In genomic region chr4:186148335-186148975, GRCh38 we compare ENCODE assay signal across 16 cellular contexts. TPM values are rescaled to one million over a fixed set of nuclear protein-coding genes. Genes with fewer than 3 reads are reported as not detected.
"Had no signal": no experiment of that assay in that cellular context is flagged by ENCODE, and none has a peak within 500 bp of the region (broad histone marks: within the 10 kb centered on the region; RNA-seq: fewer than 3 reads in every experiment).

No MANE protein-coding gene starts in this region.

- H3K27ac ChIP-seq: adrenal gland, neural progenitor cell, ovary, thyroid gland had no signal

- H3K36me3 Mint-ChIP-seq: activated naive CD4-positive, alpha-beta T cell treated with anti-CD3 and anti-CD28 coated beads, Interleukin-2, amount 50 U/mL, for 24 hours; neural progenitor cell; stimulated activated effector memory CD8-positive, alpha-beta T cell treated with anti-CD3 and anti-CD28 coated beads, Interleukin-12 subunit alpha, Interleukin-12 subunit beta, amount 100 ng/mL, for 72 hours had no signal

- H3K4me3 ChIP-seq: adrenal gland, esophagus squamous epithelium, neural progenitor cell, ovary, thyroid gland, uterus had no signal

- H3K9me3 ChIP-seq: adrenal gland, esophagus squamous epithelium, ovary, thyroid gland, uterus had no signal

- H3K27ac Mint-ChIP-seq: activated B cell treated with CpG ODN at 0.5 μM for 24 hours; activated CD8-positive, alpha-beta T cell treated with anti-CD3 and anti-CD28 coated beads for 36 hours; activated naive CD4-positive, alpha-beta T cell treated with anti-CD3 and anti-CD28 coated beads, Interleukin-2, amount 50 U/mL, for 24 hours; neural progenitor cell; stimulated activated effector memory CD8-positive, alpha-beta T cell treated with anti-CD3 and anti-CD28 coated beads, Interleukin-12 subunit alpha, Interleukin-12 subunit beta, amount 100 ng/mL, for 72 hours had no signal

- H3K4me1 ChIP-seq: uterus had no signal

- H3K36me3 ChIP-seq: adrenal gland, esophagus squamous epithelium, neural progenitor cell, ovary, thyroid gland, uterus had no signal

- H3K4me3 Mint-ChIP-seq: activated B cell treated with CpG ODN at 0.5 μM for 24 hours; activated CD8-positive, alpha-beta T cell treated with anti-CD3 and anti-CD28 coated beads for 36 hours; activated naive CD4-positive, alpha-beta T cell treated with anti-CD3 and anti-CD28 coated beads, Interleukin-2, amount 50 U/mL, for 24 hours; neural progenitor cell; stimulated activated effector memory CD8-positive, alpha-beta T cell treated with anti-CD3 and anti-CD28 coated beads, Interleukin-12 subunit alpha, Interleukin-12 subunit beta, amount 100 ng/mL, for 72 hours had no signal

- ATAC-seq: activated CD8-positive, alpha-beta T cell treated with anti-CD3 and anti-CD28 coated beads for 36 hours; left cardiac atrium; stimulated activated effector memory CD8-positive, alpha-beta T cell treated with anti-CD3 and anti-CD28 coated beads, Interleukin-12 subunit alpha, Interleukin-12 subunit beta, amount 100 ng/mL, for 72 hours had no signal

- FAIRE-seq: TTC549 had no signal

- H3K9me3 Mint-ChIP-seq: activated B cell treated with CpG ODN at 0.5 μM for 24 hours; activated CD8-positive, alpha-beta T cell treated with anti-CD3 and anti-CD28 coated beads for 36 hours; activated naive CD4-positive, alpha-beta T cell treated with anti-CD3 and anti-CD28 coated beads, Interleukin-2, amount 50 U/mL, for 24 hours; stimulated activated effector memory CD8-positive, alpha-beta T cell treated with anti-CD3 and anti-CD28 coated beads, Interleukin-12 subunit alpha, Interleukin-12 subunit beta, amount 100 ng/mL, for 72 hours had no signal

- H3K27me3 ChIP-seq: adrenal gland, ovary, thyroid gland, uterus had no signal

- DNase-seq: activated B cell treated with CpG ODN at 0.5 μM for 24 hours; activated CD4-positive, alpha-beta T cell treated with anti-CD3 and anti-CD28 coated beads for 48 hours; activated CD8-positive, alpha-beta T cell treated with anti-CD3 and anti-CD28 coated beads for 36 hours; activated effector memory CD4-positive, alpha-beta T cell treated with anti-CD3 and anti-CD28 coated beads, Interleukin-2, amount 50 U/mL, for 16 hours; activated T-cell treated with anti-CD3 and anti-CD28 coated beads, Interleukin-2, amount 50 U/mL, for 48 hours; adrenal gland; esophagus squamous epithelium; left cardiac atrium; ovary; retina; thyroid gland; uterus had no signal

RNA-seq across cellular contexts. Expression of gene FAM149A, which starts 44.0 kb away (rescaled TPM):
- total RNA-seq: activated B cell treated with CpG ODN at 0.5 μM for 24 hours had no signal
